21 cellular contexts compared by ENCODE assay signal in genomic region chr4:129059028-129059427, GRCh38. TPM values are rescaled to one million over a fixed set of nuclear protein-coding genes. Genes with fewer than 3 reads are reported as not detected.
DNase-seq lines count a peak whose midpoint lies in the region; ATAC-seq and TF ChIP-seq lines count a peak whose summit lies in the region.
"Had no signal": no experiment of that assay in that cellular context is flagged by ENCODE, and none has a peak within 500 bp of the region (broad histone marks: within the 10 kb centered on the region; RNA-seq: fewer than 3 reads in every experiment).

No MANE protein-coding gene starts in this region.

- CTCF ChIA-PET in HEK293 (lab: Yijun Ruan, JAX): no interaction called here

- no peak overlapping the region for H3K4me3 ChIP-seq in HEK293 (ENCODE audit: low read depth, low read length)
- H3K4me3 ChIP-seq in right cardiac atrium (ENCODE audit: low read length): no peak overlapping the region
- no peak overlapping the region for H3K4me3 ChIP-seq in upper lobe of left lung
- H3K4me3 ChIP-seq: A549; BLaER1 treated with 17β-estradiol and CSF1 and Interleukin-3, amounts not matched to agents 10 nM and 100 nM had no signal

- no peaks in the 10 kb centered on the region for H3K4me1 Mint-ChIP-seq in endothelial cell (ENCODE audit: unreplicated experiment)
- H3K4me1 Mint-ChIP-seq: B cell had no signal

- POLR2A ChIA-PET in HEK293 (lab: Yijun Ruan, JAX): no interaction called here

- peaks cover 88% of the 10 kb centered on the region for H3K36me3 Mint-ChIP-seq in endothelial cell (ENCODE audit: low read depth, unreplicated experiment)

- H3K4me3 Mint-ChIP-seq in endothelial cell (ENCODE audit: unreplicated experiment): peak overlapping the region; percentile 3
- H3K4me3 Mint-ChIP-seq: B cell; CD4-positive, alpha-beta T cell; CD8-positive, alpha-beta T cell had no signal

- H3K27me3 Mint-ChIP-seq in endothelial cell (ENCODE audit: unreplicated experiment): peaks cover 3% of the 10 kb centered on the region
- H3K27me3 Mint-ChIP-seq: B cell; CD4-positive, alpha-beta T cell had no signal

- no peak for TF ChIP-seq EP300 in upper lobe of left lung (IDR thresholded peaks at IDR 0.05)

- H3K27me3 ChIP-seq in right cardiac atrium (ENCODE audit: control insufficient read depth, insufficient read depth) (no peaks in the 10 kb centered on the region), upper lobe of left lung (no peaks in the 10 kb centered on the region)
- H3K27me3 ChIP-seq: BLaER1 treated with 17β-estradiol and CSF1 and Interleukin-3, amounts not matched to agents 10 nM and 100 nM had no signal

- no peak overlapping the region for H3K27ac Mint-ChIP-seq in endothelial cell (ENCODE audit: unreplicated experiment)
- H3K27ac Mint-ChIP-seq: B cell; CD4-positive, alpha-beta T cell; CD8-positive, alpha-beta T cell had no signal

- H3K9me3 Mint-ChIP-seq in endothelial cell (ENCODE audit: unreplicated experiment): peaks cover 63% of the 10 kb centered on the region

- no peak for TF ChIP-seq CTCF in HEK293 (tag by site-specific recombination; IDR thresholded peaks at IDR 0.05)
- no peak for TF ChIP-seq CTCF in endothelial cell (IDR thresholded peaks at IDR 0.05; ENCODE audit: unreplicated experiment)
- TF ChIP-seq CTCF in upper lobe of left lung (IDR thresholded peaks at IDR 0.05): no peak

- TF ChIP-seq POLR2A in upper lobe of left lung (IDR thresholded peaks at IDR 0.05): no peak

- no peak for DNase-seq in endothelial cell (ENCODE audit: low spot score)
- no peak for DNase-seq in right cardiac atrium
- DNase-seq in globus pallidus (ENCODE audit: low spot score): no peak
- DNase-seq in upper lobe of left lung: no peak
- DNase-seq: 8988T; AML-193; Caco-2; CD4-positive, alpha-beta T cell; CD8-positive, alpha-beta T cell; DMS 273 treated with DMSO at 0.1 percent for 48 hours; DMS153; DMS53; DMS79; DND-41; EL; GDM1 had no signal

- ATAC-seq in right cardiac atrium: no peak
- no peak for ATAC-seq in upper lobe of left lung (ENCODE audit: low FRiP score in 2 of 2)
- ATAC-seq: A549; CD8-positive, alpha-beta T cell had no signal

- H3K27ac ChIP-seq in HEK293 (ENCODE audit: extremely low read depth, low read depth, low read length) (no peak overlapping the region), right cardiac atrium (ENCODE audit: low read length) (no peak overlapping the region), upper lobe of left lung (no peak overlapping the region)
- H3K27ac ChIP-seq: A549; BLaER1 treated with 17β-estradiol and CSF1 and Interleukin-3, amounts not matched to agents 10 nM and 100 nM; C4-2B had no signal

- H3K9me3 ChIP-seq in HEK293 (ENCODE audit: control insufficient read depth, insufficient read depth, low read depth, low read length) (no peaks in the 10 kb centered on the region), right cardiac atrium (ENCODE audit: control insufficient read depth, low read length) (peaks cover 6% of the 10 kb centered on the region), upper lobe of left lung (peaks cover 23 to 85% (median 63%) of the 10 kb centered on the region in 4 donors)

- H3K4me1 ChIP-seq in HEK293 (ENCODE audit: control insufficient read depth, insufficient read depth, low read length) (no peaks in the 10 kb centered on the region), right cardiac atrium (ENCODE audit: control insufficient read depth, insufficient read depth, low read length) (no peaks in the 10 kb centered on the region), upper lobe of left lung (no peaks in the 10 kb centered on the region)
- H3K4me1 ChIP-seq: A549; BLaER1 treated with 17β-estradiol and CSF1 and Interleukin-3, amounts not matched to agents 10 nM and 100 nM; Caco-2 had no signal

- intact Hi-C loops in right cardiac atrium (cut with DNase I): no loop called here

- H3K36me3 ChIP-seq in HEK293 (ENCODE audit: control insufficient read depth in 2 of 2, insufficient read depth in 1 of 2, low read length in 2 of 2) (peaks cover 0 to 16% of the 10 kb centered on the region in 2 experiments; a peak in 1 of 3 replicates), upper lobe of left lung (peaks cover 0 to 7% (median 1%) of the 10 kb centered on the region in 4 donors)

TF ChIP-seq in HEK293, 187 proteins besides CTCF, POLR2A, EP300 and RAD21:
- TF ChIP-seq ZNF221 (tag by site-specific recombination; IDR thresholded peaks at IDR 0.05; ENCODE audit: borderline replicate concordance) (no peak), SETDB1 (IDR thresholded peaks at IDR 0.05; ENCODE audit: insufficient read length, low read length) (peak; percentile 73)
TF ChIP-seq in HEK293: peak in this region for 1.

RNA-seq across cellular contexts. Expression of gene SCLT1, which starts 34.3 kb away (rescaled TPM):
- total RNA-seq in endothelial cell (ENCODE audit: unreplicated experiment) (22.2 TPM), right cardiac atrium (10 to 100 TPM; 14.8 to 19.2 (median 16.9) TPM), upper lobe of left lung (10 to 100 TPM in 5 of 6 donors, 1 to 10 TPM in 1; 7.9 to 27.2 (median 14.2) TPM)
- polyA plus RNA-seq in right cardiac atrium: 5.5 TPM

RNA-seq across cellular contexts. Expression of gene C4orf33, which starts 36.9 kb away (rescaled TPM):
- total RNA-seq in endothelial cell (ENCODE audit: unreplicated experiment): 15.9 TPM
- 1 to 10 TPM; 6.1 to 7.2 (median 6.4) TPM for total RNA-seq in right cardiac atrium
- 6.6 TPM for polyA plus RNA-seq in right cardiac atrium
- total RNA-seq in upper lobe of left lung: 10 to 100 TPM in 4 of 6 donors, 1 to 10 TPM in 2; 5.0 to 16.9 (median 10.9) TPM
